ENCODE assay signal across 20 cellular contexts in genomic region chr19:19006213-19006612, GRCh38.
"Had no signal": no experiment of that assay in that cellular context is flagged by ENCODE, and none has a peak within 500 bp of the region (broad histone marks: within the 10 kb centered on the region; RNA-seq: fewer than 3 reads in every experiment).

No MANE protein-coding gene starts in this region.

- ATAC-seq: activated CD8-positive, alpha-beta T cell treated with anti-CD3 and anti-CD28 coated beads for 36 hours; activated naive CD8-positive, alpha-beta T cell treated with anti-CD3 and anti-CD28 coated beads, Interleukin-2, amount 50 U/mL, for 24 hours; effector memory CD8-positive, alpha-beta T cell; left lung had no signal

- H3K27ac Mint-ChIP-seq: activated CD4-positive, alpha-beta T cell treated with anti-CD3 and anti-CD28 coated beads, Interleukin-2, amount 10 ng/mL, durations not matched to agents 24 days and 14 days; activated CD8-positive, alpha-beta T cell treated with anti-CD3 and anti-CD28 coated beads for 36 hours; activated naive CD4-positive, alpha-beta T cell treated with anti-CD3 and anti-CD28 coated beads for 36 hours; activated naive CD8-positive, alpha-beta T cell treated with anti-CD3 and anti-CD28 coated beads, Interleukin-2, amount 50 U/mL, for 24 hours had no signal

- DNase-seq: activated CD4-positive, alpha-beta T cell treated with anti-CD3 and anti-CD28 coated beads, Interleukin-2, amount 10 ng/mL, durations not matched to agents 24 days and 14 days; activated CD8-positive, alpha-beta T cell treated with anti-CD3 and anti-CD28 coated beads for 36 hours; activated naive CD4-positive, alpha-beta T cell treated with anti-CD3 and anti-CD28 coated beads for 36 hours; activated naive CD8-positive, alpha-beta T cell treated with anti-CD3 and anti-CD28 coated beads, Interleukin-2, amount 50 U/mL, for 24 hours; activated T-cell treated with anti-CD3 and anti-CD28 coated beads, Interleukin-2, amount 50 U/mL, for 1 hour; effector memory CD8-positive, alpha-beta T cell; esophagus squamous epithelium; foreskin melanocyte; glutamatergic neuron; hippocampal formation; naive B cell; stimulated activated CD4-positive, alpha-beta T cell treated with anti-CD3 and anti-CD28 coated beads, Interleukin-12 subunit alpha, Interleukin-12 subunit beta, amount 100 ng/mL, for 4 hours; stimulated activated CD4-positive, alpha-beta T cell treated with anti-CD3 and anti-CD28 coated beads, Interleukin-1b, Interleukin-23, amount 100 ng/mL, for 48 hours; stimulated activated CD8-positive, alpha-beta memory T cell treated with anti-CD3 and anti-CD28 coated beads, Interleukin-4, amount 100 ng/mL, for 48 hours; stimulated activated naive CD4-positive, alpha-beta T cell; T-helper 1 cell; T1000; tibial artery had no signal

- H3K9me3 Mint-ChIP-seq: activated CD4-positive, alpha-beta T cell treated with anti-CD3 and anti-CD28 coated beads, Interleukin-2, amount 10 ng/mL, durations not matched to agents 24 days and 14 days; activated CD8-positive, alpha-beta T cell treated with anti-CD3 and anti-CD28 coated beads for 36 hours; activated naive CD4-positive, alpha-beta T cell treated with anti-CD3 and anti-CD28 coated beads for 36 hours; activated naive CD8-positive, alpha-beta T cell treated with anti-CD3 and anti-CD28 coated beads, Interleukin-2, amount 50 U/mL, for 24 hours; effector memory CD8-positive, alpha-beta T cell; naive B cell; neural crest cell had no signal
